16 cellular contexts compared by ENCODE assay signal in the genomic region with DNA sequence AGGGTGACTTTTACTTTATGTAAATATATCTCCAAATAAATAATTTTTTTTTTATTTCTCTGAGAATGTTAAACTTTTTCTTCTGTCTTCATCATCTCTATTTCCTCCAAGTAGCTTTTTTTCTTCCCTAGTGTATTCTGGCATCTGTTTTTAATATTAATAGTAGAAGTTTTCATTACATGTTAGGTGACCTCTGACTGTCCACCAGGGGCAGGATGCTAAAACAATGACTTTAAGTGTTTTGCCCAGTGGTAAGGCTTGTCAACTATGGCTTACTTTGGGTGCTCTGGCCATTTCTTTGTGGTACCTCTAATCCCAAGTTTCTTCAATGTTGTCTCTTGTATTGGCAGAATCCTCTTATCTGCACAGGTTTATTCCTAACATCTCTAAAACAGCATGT.
DNase-seq lines count a peak whose midpoint lies in the region; ATAC-seq, FAIRE-seq and TF ChIP-seq lines count a peak whose summit lies in the region.
"Had no signal": no experiment of that assay in that cellular context is flagged by ENCODE, and none has a peak within 500 bp of the region (broad histone marks: within the 10 kb centered on the region; RNA-seq: fewer than 3 reads in every experiment).

No MANE protein-coding gene starts in this region.

- H3K79me2 ChIP-seq in GM12878 (ENCODE audit: control insufficient read depth, insufficient read depth, low read length), result no peaks in the 10 kb centered on the region

- TF ChIP-seq RAD21 in GM12878 (IDR thresholded peaks at IDR 0.05; ENCODE audit: insufficient read depth, low read depth, low read length), result no peak

- H3K36me3 ChIP-seq in GM12878 (ENCODE audit: control insufficient read depth in 2 of 2, insufficient read depth in 2 of 2, low read length in 1 of 2) (no peaks in the 10 kb centered on the region), lower lobe of right lung (peaks cover 7% of the 10 kb centered on the region), thyroid gland (no peaks in the 10 kb centered on the region)

- no peak overlapping the region for H3K27ac Mint-ChIP-seq in Calu3 (ENCODE audit: unreplicated experiment)
- no peak overlapping the region for H3K27ac Mint-ChIP-seq in activated T-cell treated with anti-CD3 and anti-CD28 coated beads, Interleukin-2, amount 50 U/mL, for 72 hours

- no peaks in the 10 kb centered on the region for H4K20me1 ChIP-seq in GM12878 (ENCODE audit: control insufficient read depth, insufficient read depth)

- no peak overlapping the region for H3K9ac ChIP-seq in GM12878 (ENCODE audit: control insufficient read depth, insufficient read depth, low read length)

- no peak for TF ChIP-seq EP300 in GM12878 (IDR thresholded peaks at IDR 0.05; ENCODE audit: borderline replicate concordance in 1 of 2, control insufficient read depth in 1 of 2, low read depth in 2 of 2, low read length in 2 of 2)

- TF ChIP-seq POLR2A in GM12878 (IDR thresholded peaks at IDR 0.05; ENCODE audit: low read depth, low read length) (no peak), thyroid gland (IDR thresholded peaks at IDR 0.05) (no peak)

- H3K27me3 Mint-ChIP-seq in Calu3 (ENCODE audit: unreplicated experiment), result no peaks in the 10 kb centered on the region
- H3K27me3 Mint-ChIP-seq in activated T-cell treated with anti-CD3 and anti-CD28 coated beads, Interleukin-2, amount 50 U/mL, for 72 hours (ENCODE audit: low read depth), result no peaks in the 10 kb centered on the region

- RAD21 ChIA-PET in GM12878 (lab: Charles Lee; ENCODE audit: unreplicated experiment), result interaction anchor here (0.7 kb wide), 1 partner anchor 502 kb away, joined by 3 read pairs; no protein-coding TSS in a partner anchor

- no peaks in the 10 kb centered on the region for H3K36me3 Mint-ChIP-seq in Calu3 (ENCODE audit: insufficient read depth, unreplicated experiment)
- peaks cover 0 to 9% of the 10 kb centered on the region in 2 donors for H3K36me3 Mint-ChIP-seq in activated T-cell treated with anti-CD3 and anti-CD28 coated beads, Interleukin-2, amount 50 U/mL, for 72 hours (ENCODE audit: insufficient read depth in 2 of 2)

- TF ChIP-seq CTCF in Calu3 (IDR thresholded peaks at IDR 0.05; ENCODE audit: unreplicated experiment) (peak; percentile 20), GM12878 (IDR thresholded peaks at IDR 0.05 in 2 of 3, conservative IDR thresholded peaks at IDR 0.05 in 1 of 3; ENCODE audit: control insufficient read depth in 2 of 3, extremely low read depth in 1 of 3, insufficient read depth in 1 of 3, low read depth in 3 of 3, low read length in 3 of 3) (0 out of 6 replicates have a peak, but pooled peaks of 2 of the 3 experiments have one; percentile 10 to 12), lower lobe of right lung (IDR thresholded peaks at IDR 0.05) (peak; percentile 9), thyroid gland (IDR thresholded peaks at IDR 0.05) (peak in 1 of 6 experiments; percentile 24)

- H3K9me3 ChIP-seq in GM12878 (replicated peaks; ENCODE audit: control insufficient read depth, insufficient read depth, low read length) (no peaks in the 10 kb centered on the region), lower lobe of right lung (no peaks in the 10 kb centered on the region), thyroid gland (no peaks in the 10 kb centered on the region)
- H3K9me3 ChIP-seq: body of pancreas had no signal

- FAIRE-seq in GM12878 (lab: Jason Lieb, UNC) (peak; percentile 23), frontal cortex (lab: Jason Lieb, UNC) (no peak)
- FAIRE-seq: H54 had no signal

- H3K27me3 ChIP-seq in GM12878 (replicated peaks in 1 of 2; ENCODE audit: control insufficient read depth in 2 of 2, insufficient read depth in 2 of 2, low read length in 1 of 2) (no peaks in the 10 kb centered on the region), lower lobe of right lung (ENCODE audit: low read depth) (no peaks in the 10 kb centered on the region), thyroid gland (no peaks in the 10 kb centered on the region)
- H3K27me3 ChIP-seq: body of pancreas had no signal

- DNase-seq in Calu3 (peak; percentile 2), HT-29 (ENCODE audit: low spot score) (peak; percentile 26), GM12878 (ENCODE audit: low read depth, low spot score) (no peak), lower lobe of right lung (no peak), frontal cortex (ENCODE audit: low spot score in 2 of 2) (no peak), kidney tubule cell (ENCODE audit: low spot score) (no peak), thyroid gland (no peak)
- DNase-seq in activated T-cell treated with anti-CD3 and anti-CD28 coated beads, Interleukin-2, amount 50 U/mL, for 72 hours, result no peak
- DNase-seq: activated T-cell treated with anti-CD3 and anti-CD28 coated beads, Interleukin-2, amount 50 U/mL, for 48 hours; body of pancreas; foreskin melanocyte; Karpas-422; nucleus accumbens; stimulated activated CD4-positive, alpha-beta T cell treated with anti-CD3 and anti-CD28 coated beads, Interleukin-2, amount 100 ng/mL, for 24 hours; stimulated activated naive CD8-positive, alpha-beta T cell treated with anti-CD3 and anti-CD28 coated beads, Interleukin-15, Interleukin-2, amounts not matched to agents 100 U/mL and 50 U/mL, for 24 hours had no signal

- H3K27ac ChIP-seq in GM12878 (ENCODE audit: control insufficient read depth, insufficient read depth), result no peak overlapping the region
- H3K27ac ChIP-seq in lower lobe of right lung, result no peak overlapping the region
- H3K27ac ChIP-seq in thyroid gland, result no peak overlapping the region
- H3K27ac ChIP-seq: body of pancreas had no signal

- in situ Hi-C loops in GM12878 (cut with MboI), result no loop called here

- no peak overlapping the region for H2AFZ ChIP-seq in GM12878 (ENCODE audit: control insufficient read depth, low read depth, low read length)

- intact Hi-C loops in Calu3 (cut with micrococcal nuclease; ENCODE audit: unreplicated experiment), result no loop called here
- intact Hi-C loops in GM12878 (cut with micrococcal nuclease; ENCODE audit: unreplicated experiment), result no loop called here
- intact Hi-C loops in lower lobe of right lung (cut with DNase I), result no loop called here
- intact Hi-C loops in thyroid gland (cut with DNase I), result no loop called here

- POLR2A ChIA-PET in GM12878 (lab: Charles Lee), result no interaction called here

- H3K4me3 ChIP-seq in GM12878 (no peak overlapping the region), lower lobe of right lung (no peak overlapping the region), thyroid gland (replicated peaks in 1 of 3) (no peak overlapping the region)
- H3K4me3 ChIP-seq: body of pancreas had no signal

- no TSS peak for BruUV-seq in Calu3 (replicated peaks; lab: Mats Ljungman, UMichigan)
- BruUV-seq in GM12878 (replicated peaks; lab: Mats Ljungman, UMichigan), result no TSS peak

- H3K4me3 Mint-ChIP-seq in Calu3 (ENCODE audit: low read depth, unreplicated experiment), result no peak overlapping the region
- H3K4me3 Mint-ChIP-seq in activated T-cell treated with anti-CD3 and anti-CD28 coated beads, Interleukin-2, amount 50 U/mL, for 72 hours, result no peak overlapping the region

- ATAC-seq in GM12878, result peak; percentile 72
- no peak for ATAC-seq in lower lobe of right lung
- ATAC-seq in activated T-cell treated with anti-CD3 and anti-CD28 coated beads, Interleukin-2, amount 50 U/mL, for 72 hours (replicated peaks in 1 of 2), result no peak
- ATAC-seq: body of pancreas; stimulated activated naive CD8-positive, alpha-beta T cell treated with anti-CD3 and anti-CD28 coated beads, Interleukin-15, Interleukin-2, amounts not matched to agents 100 U/mL and 50 U/mL, for 24 hours had no signal

- H3K4me1 Mint-ChIP-seq in Calu3 (ENCODE audit: low read depth, unreplicated experiment), result no peaks in the 10 kb centered on the region
- H3K4me1 Mint-ChIP-seq in activated T-cell treated with anti-CD3 and anti-CD28 coated beads, Interleukin-2, amount 50 U/mL, for 72 hours (ENCODE audit: low read depth), result peaks cover 6% of the 10 kb centered on the region

- 0 out of 2 replicates have a peak, but pooled peaks cover 3% of the 10 kb centered on the region for H3K4me1 ChIP-seq in GM12878 (ENCODE audit: control insufficient read depth, insufficient read depth, low read length)
- no peaks in the 10 kb centered on the region for H3K4me1 ChIP-seq in lower lobe of right lung
- H3K4me1 ChIP-seq in thyroid gland, result no peaks in the 10 kb centered on the region
- H3K4me1 ChIP-seq: body of pancreas had no signal

- CTCF ChIA-PET in Calu3 (lab: Charles Lee), result no interaction called here
- CTCF ChIA-PET in GM12878 (lab: Yijun Ruan, JAX), result interaction anchor here (1.5 to 3.2 kb wide), 2 partner anchors 10 to 12 kb away, joined by 3 to 25 read pairs; no protein-coding TSS in a partner anchor

- no peak overlapping the region for H3K4me2 ChIP-seq in GM12878 (ENCODE audit: control insufficient read depth, insufficient read depth)

- SMC1A ChIA-PET in GM12878 (lab: Charles Lee; ENCODE audit: uncharacterized antibody, unreplicated experiment), result interaction anchor here (1.9 kb wide), 1 partner anchor 13 kb away, joined by 5 read pairs; no protein-coding TSS in a partner anchor

- no peaks in the 10 kb centered on the region for H3K9me3 Mint-ChIP-seq in Calu3 (ENCODE audit: low read depth, unreplicated experiment)
- no peaks in the 10 kb centered on the region for H3K9me3 Mint-ChIP-seq in activated T-cell treated with anti-CD3 and anti-CD28 coated beads, Interleukin-2, amount 50 U/mL, for 72 hours

TF ChIP-seq in GM12878, 131 proteins besides CTCF, POLR2A, EP300 and RAD21 (continues in another document):
- TF ChIP-seq RFX5 (IDR thresholded peaks at IDR 0.05; ENCODE audit: low read depth, low read length) (no peak), MTA2 (IDR thresholded peaks at IDR 0.05; ENCODE audit: low read depth) (no peak), SUPT20H (IDR thresholded peaks at IDR 0.05; ENCODE audit: borderline replicate concordance, control insufficient read depth, low read depth, low read length) (no peak), POU2F2 (IDR thresholded peaks at IDR 0.05; ENCODE audit: borderline replicate concordance, low read depth, low read length) (no peak), SREBF2 (IDR thresholded peaks at IDR 0.05; ENCODE audit: low read length) (no peak), POLR2AphosphoS2 (IDR thresholded peaks at IDR 0.05; ENCODE audit: low read depth, low read length) (no peak), STAT1 (conservative IDR thresholded peaks at IDR 0.05) (no peak), BRCA1 (IDR thresholded peaks at IDR 0.05; ENCODE audit: low read depth, low read length) (no peak), RBBP5 (conservative IDR thresholded peaks at IDR 0.05) (no peak), IKZF1 (conservative IDR thresholded peaks at IDR 0.05) (no peak), NFYA (IDR thresholded peaks at IDR 0.05; ENCODE audit: borderline replicate concordance, low read depth, low read length) (no peak)
- TF ChIP-seq, protein P1, sequence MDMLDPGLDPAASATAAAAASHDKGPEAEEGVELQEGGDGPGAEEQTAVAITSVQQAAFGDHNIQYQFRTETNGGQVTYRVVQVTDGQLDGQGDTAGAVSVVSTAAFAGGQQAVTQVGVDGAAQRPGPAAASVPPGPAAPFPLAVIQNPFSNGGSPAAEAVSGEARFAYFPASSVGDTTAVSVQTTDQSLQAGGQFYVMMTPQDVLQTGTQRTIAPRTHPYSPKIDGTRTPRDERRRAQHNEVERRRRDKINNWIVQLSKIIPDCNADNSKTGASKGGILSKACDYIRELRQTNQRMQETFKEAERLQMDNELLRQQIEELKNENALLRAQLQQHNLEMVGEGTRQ (IDR thresholded peaks at IDR 0.05; ENCODE audit: borderline replicate concordance, low read depth, low read length), result no peak

Comparison
In these comparisons a context has a peak if more than half of its experiments do, and no peak if none do; other contexts are left out.
1. DNase-seq: peak in Calu3 (single experiment) and HT-29 (single experiment); none in GM12878 (single experiment), lower lobe of right lung (single experiment), activated T-cell treated with anti-CD3 and anti-CD28 coated beads, Interleukin-2, amount 50 U/mL, for 72 hours (0 of 2), frontal cortex (0 of 2), kidney tubule cell (single experiment) and thyroid gland (0 of 2).